In the genomic region with DNA sequence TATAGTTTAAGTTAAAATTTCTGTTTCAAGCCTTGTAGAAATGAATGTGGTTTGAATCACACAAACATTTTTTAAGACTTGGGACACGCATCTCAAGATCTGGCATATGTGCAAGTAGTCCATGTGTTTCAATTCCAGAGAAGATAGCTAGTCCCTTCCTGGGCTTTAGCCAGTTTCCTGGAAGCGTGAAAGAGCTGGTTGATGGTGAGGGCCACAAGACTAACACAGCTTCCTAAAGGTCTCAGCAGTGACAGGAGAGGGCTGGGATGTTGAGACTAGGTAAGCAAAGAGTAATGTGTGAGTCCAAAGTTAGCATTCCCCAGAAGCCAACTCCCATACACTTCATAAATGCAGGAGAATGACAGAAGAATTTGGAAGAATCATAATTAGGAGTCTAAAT, we compare ENCODE assay signal across 1 cellular context.
TF ChIP-seq lines count a peak whose summit lies in the region.

No MANE protein-coding gene starts in this region.

TF ChIP-seq in WTC11, 78 proteins besides CTCF, POLR2A, EP300 and RAD21 (continued from another document):
- TF ChIP-seq, protein P1, sequence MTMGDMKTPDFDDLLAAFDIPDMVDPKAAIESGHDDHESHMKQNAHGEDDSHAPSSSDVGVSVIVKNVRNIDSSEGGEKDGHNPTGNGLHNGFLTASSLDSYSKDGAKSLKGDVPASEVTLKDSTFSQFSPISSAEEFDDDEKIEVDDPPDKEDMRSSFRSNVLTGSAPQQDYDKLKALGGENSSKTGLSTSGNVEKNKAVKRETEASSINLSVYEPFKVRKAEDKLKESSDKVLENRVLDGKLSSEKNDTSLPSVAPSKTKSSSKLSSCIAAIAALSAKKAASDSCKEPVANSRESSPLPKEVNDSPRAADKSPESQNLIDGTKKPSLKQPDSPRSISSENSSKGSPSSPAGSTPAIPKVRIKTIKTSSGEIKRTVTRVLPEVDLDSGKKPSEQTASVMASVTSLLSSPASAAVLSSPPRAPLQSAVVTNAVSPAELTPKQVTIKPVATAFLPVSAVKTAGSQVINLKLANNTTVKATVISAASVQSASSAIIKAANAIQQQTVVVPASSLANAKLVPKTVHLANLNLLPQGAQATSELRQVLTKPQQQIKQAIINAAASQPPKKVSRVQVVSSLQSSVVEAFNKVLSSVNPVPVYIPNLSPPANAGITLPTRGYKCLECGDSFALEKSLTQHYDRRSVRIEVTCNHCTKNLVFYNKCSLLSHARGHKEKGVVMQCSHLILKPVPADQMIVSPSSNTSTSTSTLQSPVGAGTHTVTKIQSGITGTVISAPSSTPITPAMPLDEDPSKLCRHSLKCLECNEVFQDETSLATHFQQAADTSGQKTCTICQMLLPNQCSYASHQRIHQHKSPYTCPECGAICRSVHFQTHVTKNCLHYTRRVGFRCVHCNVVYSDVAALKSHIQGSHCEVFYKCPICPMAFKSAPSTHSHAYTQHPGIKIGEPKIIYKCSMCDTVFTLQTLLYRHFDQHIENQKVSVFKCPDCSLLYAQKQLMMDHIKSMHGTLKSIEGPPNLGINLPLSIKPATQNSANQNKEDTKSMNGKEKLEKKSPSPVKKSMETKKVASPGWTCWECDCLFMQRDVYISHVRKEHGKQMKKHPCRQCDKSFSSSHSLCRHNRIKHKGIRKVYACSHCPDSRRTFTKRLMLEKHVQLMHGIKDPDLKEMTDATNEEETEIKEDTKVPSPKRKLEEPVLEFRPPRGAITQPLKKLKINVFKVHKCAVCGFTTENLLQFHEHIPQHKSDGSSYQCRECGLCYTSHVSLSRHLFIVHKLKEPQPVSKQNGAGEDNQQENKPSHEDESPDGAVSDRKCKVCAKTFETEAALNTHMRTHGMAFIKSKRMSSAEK (CRISPR knock-in tag; IDR thresholded peaks at IDR 0.05; ENCODE audit: borderline replicate concordance), result peak; percentile 59; the same call in 1 of the 2 replicates
- TF ChIP-seq ZNF138 (CRISPR knock-in tag; conservative IDR thresholded peaks at IDR 0.05) (no peak), CDX4 (CRISPR knock-in tag; IDR thresholded peaks at IDR 0.05; ENCODE audit: borderline replicate concordance) (no peak), ESRRA (CRISPR knock-in tag; IDR thresholded peaks at IDR 0.05; ENCODE audit: borderline replicate concordance) (no peak), KAT7 (CRISPR knock-in tag; IDR thresholded peaks at IDR 0.05; ENCODE audit: borderline replicate concordance) (no peak)
